In genomic region chr19:35014774-35015173, GRCh38 we compare ENCODE assay signal across 8 cellular contexts. TPM values are rescaled to one million over a fixed set of nuclear protein-coding genes. Genes with fewer than 3 reads are reported as not detected.
DNase-seq lines count a peak whose midpoint lies in the region; ATAC-seq and TF ChIP-seq lines count a peak whose summit lies in the region.
"Not testable (repeated sequence)": the region's sequence is repeated elsewhere in the genome, so short reads cannot be mapped to it uniquely, and the experiment has no call there.
"Had no signal": no experiment of that assay in that cellular context is flagged by ENCODE, and none has a peak within 500 bp of the region (broad histone marks: within the 10 kb centered on the region; RNA-seq: fewer than 3 reads in every experiment).

No MANE protein-coding gene starts in this region.

- H3K27ac Mint-ChIP-seq in CD4-positive, alpha-beta memory T cell = peak overlapping the region; percentile 93 to 98 (median 96)
- H3K27ac Mint-ChIP-seq in T-helper 2 cell treated with Interferon-gamma antibody and Interleukin-4, amounts not matched to agents 5 μg/mL and 100 μg/mL, for 36 hours = peak overlapping the region; percentile 78
- peak overlapping the region; percentile 73 for H3K27ac Mint-ChIP-seq in activated CD8-positive, alpha-beta memory T cell treated with anti-CD3 and anti-CD28 coated beads, Interleukin-2, amount 10 ng/mL, durations not matched to agents 7 days and 5 days
- H3K27ac Mint-ChIP-seq in activated naive CD8-positive, alpha-beta T cell treated with anti-CD3 and anti-CD28 coated beads for 36 hours = peak overlapping the region; percentile 90
- H3K27ac Mint-ChIP-seq in stimulated activated naive CD8-positive, alpha-beta T cell treated with anti-CD3 and anti-CD28 coated beads, Interleukin-15, Interleukin-2, amounts not matched to agents 100 ng/mL and 50 ng/mL, for 24 hours = peak overlapping the region; percentile 65

- not testable (repeated sequence) for DNase-seq in CD4-positive, alpha-beta memory T cell; T-helper 2 cell treated with Interferon-gamma antibody and Interleukin-4, amounts not matched to agents 5 μg/mL and 100 μg/mL, for 36 hours (ENCODE audit: low spot score); activated CD8-positive, alpha-beta memory T cell treated with anti-CD3 and anti-CD28 coated beads, Interleukin-2, amount 10 ng/mL, durations not matched to agents 7 days and 5 days; activated naive CD8-positive, alpha-beta T cell treated with anti-CD3 and anti-CD28 coated beads for 36 hours; lower lobe of right lung

- H3K4me3 Mint-ChIP-seq in CD4-positive, alpha-beta memory T cell = peak overlapping the region; percentile 78 to 91 (median 85)
- peak overlapping the region; percentile 63 for H3K4me3 Mint-ChIP-seq in T-helper 2 cell treated with Interferon-gamma antibody and Interleukin-4, amounts not matched to agents 5 μg/mL and 100 μg/mL, for 36 hours
- peak overlapping the region; percentile 4 for H3K4me3 Mint-ChIP-seq in activated CD8-positive, alpha-beta memory T cell treated with anti-CD3 and anti-CD28 coated beads, Interleukin-2, amount 10 ng/mL, durations not matched to agents 7 days and 5 days
- peak overlapping the region; percentile 76 for H3K4me3 Mint-ChIP-seq in activated naive CD8-positive, alpha-beta T cell treated with anti-CD3 and anti-CD28 coated beads for 36 hours
- H3K4me3 Mint-ChIP-seq in stimulated activated naive CD8-positive, alpha-beta T cell treated with anti-CD3 and anti-CD28 coated beads, Interleukin-15, Interleukin-2, amounts not matched to agents 100 ng/mL and 50 ng/mL, for 24 hours = peak overlapping the region; percentile 55

- POLR2A ChIA-PET in CD4-positive, alpha-beta memory T cell (lab: Charles Lee; ENCODE audit: partially characterized antibody) = interaction anchor here (0.8 to 13.7 kb wide), 23 partner anchors 9 to 601 kb away, joined by 3 to 282 read pairs (median 5); partner anchors contain the start of genes GRAMD1A, HPN, SCN1B and ZNF30

- CTCF ChIA-PET in CD4-positive, alpha-beta memory T cell (lab: Charles Lee; ENCODE audit: partially characterized antibody) = interaction anchor here (0.8 to 6.2 kb wide), 18 partner anchors 9 to 88 kb away, joined by 3 to 124 read pairs (median 4); partner anchors contain the start of genes GRAMD1A, ZNF30 and ZNF792
- CTCF ChIA-PET in activated CD8-positive, alpha-beta memory T cell treated with anti-CD3 and anti-CD28 coated beads, Interleukin-2, amount 10 ng/mL, durations not matched to agents 7 days and 5 days (lab: Charles Lee) = interaction anchor here (0.9 to 8.4 kb wide), 11 partner anchors 12 to 121 kb away, joined by 3 to 97 read pairs (median 9); partner anchors contain the start of genes GRAMD1A and ZNF792

- H3K27me3 ChIP-seq in CD4-positive, alpha-beta memory T cell (ENCODE audit: insufficient read depth, low read length); lower lobe of right lung (ENCODE audit: low read depth): not testable (repeated sequence)

- H3K9me3 Mint-ChIP-seq in CD4-positive, alpha-beta memory T cell; T-helper 2 cell treated with Interferon-gamma antibody and Interleukin-4, amounts not matched to agents 5 μg/mL and 100 μg/mL, for 36 hours; activated CD8-positive, alpha-beta memory T cell treated with anti-CD3 and anti-CD28 coated beads, Interleukin-2, amount 10 ng/mL, durations not matched to agents 7 days and 5 days (ENCODE audit: low read depth); activated naive CD8-positive, alpha-beta T cell treated with anti-CD3 and anti-CD28 coated beads for 36 hours; stimulated activated naive CD8-positive, alpha-beta T cell treated with anti-CD3 and anti-CD28 coated beads, Interleukin-15, Interleukin-2, amounts not matched to agents 100 ng/mL and 50 ng/mL, for 24 hours: not testable (repeated sequence)

- H3K4me1 Mint-ChIP-seq in CD4-positive, alpha-beta memory T cell = peaks cover 49 to 67% (median 58%) of the 10 kb centered on the region in 4 donors
- peaks cover 26% of the 10 kb centered on the region for H3K4me1 Mint-ChIP-seq in T-helper 2 cell treated with Interferon-gamma antibody and Interleukin-4, amounts not matched to agents 5 μg/mL and 100 μg/mL, for 36 hours (ENCODE audit: low read depth)
- peaks cover 51% of the 10 kb centered on the region for H3K4me1 Mint-ChIP-seq in activated CD8-positive, alpha-beta memory T cell treated with anti-CD3 and anti-CD28 coated beads, Interleukin-2, amount 10 ng/mL, durations not matched to agents 7 days and 5 days
- H3K4me1 Mint-ChIP-seq in activated naive CD8-positive, alpha-beta T cell treated with anti-CD3 and anti-CD28 coated beads for 36 hours = peaks cover 58% of the 10 kb centered on the region
- H3K4me1 Mint-ChIP-seq in stimulated activated naive CD8-positive, alpha-beta T cell treated with anti-CD3 and anti-CD28 coated beads, Interleukin-15, Interleukin-2, amounts not matched to agents 100 ng/mL and 50 ng/mL, for 24 hours (ENCODE audit: low read depth) = peaks cover 50% of the 10 kb centered on the region

- H3K27me3 Mint-ChIP-seq in CD4-positive, alpha-beta memory T cell; T-helper 2 cell treated with Interferon-gamma antibody and Interleukin-4, amounts not matched to agents 5 μg/mL and 100 μg/mL, for 36 hours (ENCODE audit: low read depth); activated CD8-positive, alpha-beta memory T cell treated with anti-CD3 and anti-CD28 coated beads, Interleukin-2, amount 10 ng/mL, durations not matched to agents 7 days and 5 days; activated naive CD8-positive, alpha-beta T cell treated with anti-CD3 and anti-CD28 coated beads for 36 hours; stimulated activated naive CD8-positive, alpha-beta T cell treated with anti-CD3 and anti-CD28 coated beads, Interleukin-15, Interleukin-2, amounts not matched to agents 100 ng/mL and 50 ng/mL, for 24 hours: not testable (repeated sequence)

- H3K36me3 ChIP-seq in CD4-positive, alpha-beta memory T cell (ENCODE audit: insufficient read depth, low read length) = peaks cover 45% of the 10 kb centered on the region
- H3K36me3 ChIP-seq in lower lobe of right lung = peaks cover 87% of the 10 kb centered on the region

- intact Hi-C loops in CD4-positive, alpha-beta memory T cell (cut with micrococcal nuclease) = loop anchor here (1.0 to 5.0 kb wide), 3 partner anchors 13 to 282 kb away; partner anchors contain the start of gene ZNF181
- intact Hi-C loops in lower lobe of right lung (cut with DNase I) = loop anchor here (5.0 kb wide), 1 partner anchor 42 kb away; no protein-coding TSS in a partner anchor

- peak overlapping the region; percentile 64 for H3K27ac ChIP-seq in CD4-positive, alpha-beta memory T cell (ENCODE audit: low read depth, low read length)
- peak overlapping the region; percentile 13 for H3K27ac ChIP-seq in lower lobe of right lung

- peaks cover 72% of the 10 kb centered on the region for H3K4me1 ChIP-seq in CD4-positive, alpha-beta memory T cell (ENCODE audit: insufficient read depth, low read length)
- peaks cover 48% of the 10 kb centered on the region for H3K4me1 ChIP-seq in lower lobe of right lung

- not testable (repeated sequence) for H3K9me3 ChIP-seq in CD4-positive, alpha-beta memory T cell (ENCODE audit: control insufficient read depth in 1 of 2, low read length in 2 of 2); lower lobe of right lung

- not testable (repeated sequence) for TF ChIP-seq CTCF in lower lobe of right lung (IDR thresholded peaks at IDR 0.05)

- H3K36me3 Mint-ChIP-seq in CD4-positive, alpha-beta memory T cell = peaks cover 46 to 66% of the 10 kb centered on the region in 2 donors
- H3K36me3 Mint-ChIP-seq in T-helper 2 cell treated with Interferon-gamma antibody and Interleukin-4, amounts not matched to agents 5 μg/mL and 100 μg/mL, for 36 hours (ENCODE audit: low read depth) = peaks cover 57% of the 10 kb centered on the region
- H3K36me3 Mint-ChIP-seq in activated CD8-positive, alpha-beta memory T cell treated with anti-CD3 and anti-CD28 coated beads, Interleukin-2, amount 10 ng/mL, durations not matched to agents 7 days and 5 days = peaks cover 50% of the 10 kb centered on the region
- peaks cover 52% of the 10 kb centered on the region for H3K36me3 Mint-ChIP-seq in activated naive CD8-positive, alpha-beta T cell treated with anti-CD3 and anti-CD28 coated beads for 36 hours
- peaks cover 78% of the 10 kb centered on the region for H3K36me3 Mint-ChIP-seq in stimulated activated naive CD8-positive, alpha-beta T cell treated with anti-CD3 and anti-CD28 coated beads, Interleukin-15, Interleukin-2, amounts not matched to agents 100 ng/mL and 50 ng/mL, for 24 hours (ENCODE audit: low read depth)

- ATAC-seq in activated CD8-positive, alpha-beta memory T cell treated with anti-CD3 and anti-CD28 coated beads, Interleukin-2, amount 10 ng/mL, durations not matched to agents 7 days and 5 days; lower lobe of right lung: not testable (repeated sequence)

- not testable (repeated sequence) for H3K4me3 ChIP-seq in CD4-positive, alpha-beta memory T cell (ENCODE audit: low read length in 2 of 2); lower lobe of right lung

RNA-seq across cellular contexts. Expression of gene GRAMD1A, which starts 14.7 kb away (rescaled TPM):
- 100 to 1,000 TPM; 205 to 221 TPM for total RNA-seq in CD4-positive, alpha-beta memory T cell
- 10 to 100 TPM; 16.3 to 55.4 TPM for polyA plus RNA-seq in CD4-positive, alpha-beta memory T cell
- total RNA-seq in activated CD8-positive, alpha-beta memory T cell treated with anti-CD3 and anti-CD28 coated beads, Interleukin-2, amount 10 ng/mL, durations not matched to agents 7 days and 5 days = 100 to 1,000 TPM; 109 to 127 TPM
- 100 to 1,000 TPM; 135 to 140 TPM for total RNA-seq in activated naive CD8-positive, alpha-beta T cell treated with anti-CD3 and anti-CD28 coated beads for 36 hours
- 90.7 TPM for total RNA-seq in lower lobe of right lung

RNA-seq across cellular contexts. Expression of gene SCN1B, which starts 15.5 kb away (rescaled TPM):
- 1 to 10 TPM; 1.4 to 1.5 TPM for total RNA-seq in CD4-positive, alpha-beta memory T cell
- polyA plus RNA-seq in CD4-positive, alpha-beta memory T cell = under 1 TPM in 1 of 2 donors, not detected in 1; 0.64 TPM
- total RNA-seq in activated CD8-positive, alpha-beta memory T cell treated with anti-CD3 and anti-CD28 coated beads, Interleukin-2, amount 10 ng/mL, durations not matched to agents 7 days and 5 days = under 1 TPM; 0.26 to 0.37 TPM
- total RNA-seq in activated naive CD8-positive, alpha-beta T cell treated with anti-CD3 and anti-CD28 coated beads for 36 hours = under 1 TPM; 0.45 to 0.98 TPM
- total RNA-seq in lower lobe of right lung = 9.8 TPM

RNA-seq across cellular contexts. Expression of gene HPN, which starts 26.7 kb away (rescaled TPM):
- under 1 TPM in 1 of 2 experiments, not detected in 1; 0.15 TPM for total RNA-seq in CD4-positive, alpha-beta memory T cell
- under 1 TPM in 1 of 2 donors, not detected in 1; 0.57 TPM for polyA plus RNA-seq in CD4-positive, alpha-beta memory T cell
- not detected for total RNA-seq in activated CD8-positive, alpha-beta memory T cell treated with anti-CD3 and anti-CD28 coated beads, Interleukin-2, amount 10 ng/mL, durations not matched to agents 7 days and 5 days
- total RNA-seq in activated naive CD8-positive, alpha-beta T cell treated with anti-CD3 and anti-CD28 coated beads for 36 hours = under 1 TPM in 1 of 2 experiments, not detected in 1; 0.31 TPM
- 28.1 TPM for total RNA-seq in lower lobe of right lung
- total RNA-seq: HT1080, NCI-H460 had no signal

RNA-seq across cellular contexts. Expression of gene ZNF792, which starts 50.7 kb away (rescaled TPM):
- total RNA-seq in CD4-positive, alpha-beta memory T cell = 10 to 100 TPM; 33.9 to 34.7 TPM
- 10 to 100 TPM; 10.1 to 23.9 TPM for polyA plus RNA-seq in CD4-positive, alpha-beta memory T cell
- total RNA-seq in activated CD8-positive, alpha-beta memory T cell treated with anti-CD3 and anti-CD28 coated beads, Interleukin-2, amount 10 ng/mL, durations not matched to agents 7 days and 5 days = 10 to 100 TPM; 13.5 to 15.3 TPM
- 1 to 10 TPM; 3.4 to 4.6 TPM for total RNA-seq in activated naive CD8-positive, alpha-beta T cell treated with anti-CD3 and anti-CD28 coated beads for 36 hours
- 12.1 TPM for total RNA-seq in lower lobe of right lung

Comparison
In these comparisons a context has a peak if more than half of its experiments do, and no peak if none do; other contexts are left out.
1. H3K4me3 Mint-ChIP-seq: peak in every context shown above with its lines; median percentile 85 in CD4-positive, alpha-beta memory T cell; 76 in activated naive CD8-positive, alpha-beta T cell treated with anti-CD3 and anti-CD28 coated beads for 36 hours; 63 in T-helper 2 cell treated with Interferon-gamma antibody and Interleukin-4, amounts not matched to agents 5 μg/mL and 100 μg/mL, for 36 hours; 55 in stimulated activated naive CD8-positive, alpha-beta T cell treated with anti-CD3 and anti-CD28 coated beads, Interleukin-15, Interleukin-2, amounts not matched to agents 100 ng/mL and 50 ng/mL, for 24 hours; 4 in activated CD8-positive, alpha-beta memory T cell treated with anti-CD3 and anti-CD28 coated beads, Interleukin-2, amount 10 ng/mL, durations not matched to agents 7 days and 5 days.
2. RNA of gene HPN, which starts 26.7 kb away (total RNA-seq): 28.1 TPM in lower lobe of right lung (single experiment); 0.31 TPM in activated naive CD8-positive, alpha-beta T cell treated with anti-CD3 and anti-CD28 coated beads for 36 hours, 0.15 TPM in CD4-positive, alpha-beta memory T cell and not detected in activated CD8-positive, alpha-beta memory T cell treated with anti-CD3 and anti-CD28 coated beads, Interleukin-2, amount 10 ng/mL, durations not matched to agents 7 days and 5 days; every median in the first group is over 10 times any median in the second.
3. Peak in every context shown above with its lines, with median percentiles within 50 percentile points of each other: H3K27ac Mint-ChIP-seq.